Comparison of ENCODE assay signal across 8 cellular contexts in genomic region chr22:20132686-20133246, GRCh38. TPM values are rescaled to one million over a fixed set of nuclear protein-coding genes. Genes with fewer than 3 reads are reported as not detected.
DNase-seq lines count a peak whose midpoint lies in the region; ATAC-seq and TF ChIP-seq lines count a peak whose summit lies in the region.

No MANE protein-coding gene starts in this region.

- peaks cover 38% of the 10 kb centered on the region for H3K4me1 Mint-ChIP-seq in activated CD4-positive, alpha-beta T cell treated with anti-CD3 and anti-CD28 coated beads for 36 hours
- peaks cover 12% of the 10 kb centered on the region for H3K4me1 Mint-ChIP-seq in activated naive CD8-positive, alpha-beta T cell treated with anti-CD3 and anti-CD28 coated beads, Interleukin-2, amount 10 ng/mL, durations not matched to agents 7 days and 5 days

- intact Hi-C loops in activated CD4-positive, alpha-beta T cell treated with anti-CD3 and anti-CD28 coated beads for 36 hours (cut with DNase I, micrococcal nuclease) = loop anchor here in 1 of 2 experiments (5.0 kb wide), 1 partner anchor 170 kb away; no protein-coding TSS in a partner anchor
- intact Hi-C loops in left lung (cut with DNase I) = no loop called here

- TF ChIP-seq CTCF in left lung (IDR thresholded peaks at IDR 0.05) (no peak), suprapubic skin (IDR thresholded peaks at IDR 0.05) (no peak)

- ATAC-seq in activated CD4-positive, alpha-beta T cell treated with anti-CD3 and anti-CD28 coated beads for 36 hours = no peak
- ATAC-seq in activated naive CD8-positive, alpha-beta T cell treated with anti-CD3 and anti-CD28 coated beads, Interleukin-2, amount 10 ng/mL, durations not matched to agents 7 days and 5 days (ENCODE audit: low read depth) = no peak
- no peak for ATAC-seq in left lung

- H3K36me3 Mint-ChIP-seq in activated CD4-positive, alpha-beta T cell treated with anti-CD3 and anti-CD28 coated beads for 36 hours (ENCODE audit: low read depth) = peaks cover 5% of the 10 kb centered on the region
- H3K36me3 Mint-ChIP-seq in activated naive CD8-positive, alpha-beta T cell treated with anti-CD3 and anti-CD28 coated beads, Interleukin-2, amount 10 ng/mL, durations not matched to agents 7 days and 5 days = no peaks in the 10 kb centered on the region

- H3K27ac Mint-ChIP-seq in activated CD4-positive, alpha-beta T cell treated with anti-CD3 and anti-CD28 coated beads for 36 hours = peak overlapping the region; percentile 19
- peak overlapping the region; percentile 12 for H3K27ac Mint-ChIP-seq in activated naive CD8-positive, alpha-beta T cell treated with anti-CD3 and anti-CD28 coated beads, Interleukin-2, amount 10 ng/mL, durations not matched to agents 7 days and 5 days

- H3K4me1 ChIP-seq in left lung (peaks cover 22 to 58% of the 10 kb centered on the region in 2 donors), suprapubic skin (peaks cover 68% of the 10 kb centered on the region)

- H3K4me3 Mint-ChIP-seq in activated CD4-positive, alpha-beta T cell treated with anti-CD3 and anti-CD28 coated beads for 36 hours = peak overlapping the region; percentile 71
- peak overlapping the region; percentile 68 for H3K4me3 Mint-ChIP-seq in activated naive CD8-positive, alpha-beta T cell treated with anti-CD3 and anti-CD28 coated beads, Interleukin-2, amount 10 ng/mL, durations not matched to agents 7 days and 5 days

- H3K9me3 Mint-ChIP-seq in activated CD4-positive, alpha-beta T cell treated with anti-CD3 and anti-CD28 coated beads for 36 hours (ENCODE audit: low read depth) = no peaks in the 10 kb centered on the region
- no peaks in the 10 kb centered on the region for H3K9me3 Mint-ChIP-seq in activated naive CD8-positive, alpha-beta T cell treated with anti-CD3 and anti-CD28 coated beads, Interleukin-2, amount 10 ng/mL, durations not matched to agents 7 days and 5 days

- H3K9me3 ChIP-seq in left lung (no peaks in the 10 kb centered on the region), suprapubic skin (no peaks in the 10 kb centered on the region)

- POLR2A ChIA-PET in activated CD4-positive, alpha-beta T cell treated with anti-CD3 and anti-CD28 coated beads for 36 hours (lab: Charles Lee) = no interaction called here
- POLR2A ChIA-PET in activated naive CD8-positive, alpha-beta T cell treated with anti-CD3 and anti-CD28 coated beads, Interleukin-2, amount 10 ng/mL, durations not matched to agents 7 days and 5 days (lab: Charles Lee) = no interaction called here

- DNase-seq in activated CD4-positive, alpha-beta T cell treated with anti-CD3 and anti-CD28 coated beads for 36 hours = no peak
- DNase-seq in activated CD4-positive, alpha-beta T cell treated with anti-CD3 and anti-CD28 coated beads, Interleukin-2, amount 50 U/mL, for 4 hours = no peak
- DNase-seq in activated naive CD8-positive, alpha-beta T cell treated with anti-CD3 and anti-CD28 coated beads, Interleukin-2, amount 10 ng/mL, durations not matched to agents 7 days and 5 days = no peak
- no peak for DNase-seq in left lung
- DNase-seq in suprapubic skin (ENCODE audit: low spot score in 2 of 2) = no peak
- DNase-seq in HCEC 1CT = no peak
- no peak for DNase-seq in NCI-H187 (lab: John Stamatoyannopoulos, UW)
- no peak for DNase-seq in stimulated activated CD4-positive, alpha-beta T cell treated with anti-CD3 and anti-CD28 coated beads, Interleukin-2, amount 100 ng/mL, for 48 hours

- CTCF ChIA-PET in activated CD4-positive, alpha-beta T cell treated with anti-CD3 and anti-CD28 coated beads for 36 hours (lab: Charles Lee) = no interaction called here

- H3K27me3 Mint-ChIP-seq in activated CD4-positive, alpha-beta T cell treated with anti-CD3 and anti-CD28 coated beads for 36 hours = no peaks in the 10 kb centered on the region
- no peaks in the 10 kb centered on the region for H3K27me3 Mint-ChIP-seq in activated naive CD8-positive, alpha-beta T cell treated with anti-CD3 and anti-CD28 coated beads, Interleukin-2, amount 10 ng/mL, durations not matched to agents 7 days and 5 days

- H3K4me3 ChIP-seq in left lung (peak overlapping the region; percentile 82 to 94), suprapubic skin (peak overlapping the region; percentile 98)

- WGBS in suprapubic skin = no CpG with 5 or more reads among the region's 16 CpGs

- no peak for TF ChIP-seq POLR2A in suprapubic skin (IDR thresholded peaks at IDR 0.05)

- H3K27me3 ChIP-seq in left lung (no peaks in the 10 kb centered on the region), suprapubic skin (no peaks in the 10 kb centered on the region)

- H3K27ac ChIP-seq in left lung = no peak overlapping the region
- H3K27ac ChIP-seq in suprapubic skin = no peak overlapping the region

- peaks cover 0 to 4% of the 10 kb centered on the region in 2 donors for H3K36me3 ChIP-seq in left lung
- peaks cover 2% of the 10 kb centered on the region for H3K36me3 ChIP-seq in suprapubic skin

- no peak for TF ChIP-seq EP300 in suprapubic skin (IDR thresholded peaks at IDR 0.05)

RNA-seq across cellular contexts. Expression of gene ZDHHC8, which starts 1.2 kb away (rescaled TPM):
- total RNA-seq in activated CD4-positive, alpha-beta T cell treated with anti-CD3 and anti-CD28 coated beads for 36 hours = 10 to 100 TPM; 47.7 to 49.8 TPM
- 10 to 100 TPM; 64.1 to 66.9 TPM for total RNA-seq in activated naive CD8-positive, alpha-beta T cell treated with anti-CD3 and anti-CD28 coated beads, Interleukin-2, amount 10 ng/mL, durations not matched to agents 7 days and 5 days
- total RNA-seq in left lung = 10 to 100 TPM; 63.0 to 81.8 TPM
- total RNA-seq in suprapubic skin = 10 to 100 TPM; 26.0 to 64.2 (median 34.9) TPM

RNA-seq across cellular contexts. Expression of gene TRMT2A, which starts 15.7 kb away (rescaled TPM):
- 10 to 100 TPM; 84.4 to 85.9 TPM for total RNA-seq in activated CD4-positive, alpha-beta T cell treated with anti-CD3 and anti-CD28 coated beads for 36 hours
- 100 to 1,000 TPM; 107 to 118 TPM for total RNA-seq in activated naive CD8-positive, alpha-beta T cell treated with anti-CD3 and anti-CD28 coated beads, Interleukin-2, amount 10 ng/mL, durations not matched to agents 7 days and 5 days
- total RNA-seq in left lung (10 to 100 TPM; 40.9 to 60.4 TPM), suprapubic skin (10 to 100 TPM; 52.0 to 98.6 (median 55.7) TPM)

RNA-seq across cellular contexts. Expression of gene RANBP1, which starts 16.9 kb away (rescaled TPM):
- total RNA-seq in activated CD4-positive, alpha-beta T cell treated with anti-CD3 and anti-CD28 coated beads for 36 hours = 100 to 1,000 TPM; 402 to 506 TPM
- 100 to 1,000 TPM; 190 to 203 TPM for total RNA-seq in activated naive CD8-positive, alpha-beta T cell treated with anti-CD3 and anti-CD28 coated beads, Interleukin-2, amount 10 ng/mL, durations not matched to agents 7 days and 5 days
- total RNA-seq in left lung (100 to 1,000 TPM in 1 of 2 donors, 10 to 100 TPM in 1; 63.7 to 111 TPM), suprapubic skin (100 to 1,000 TPM; 107 to 150 (median 119) TPM)

RNA-seq across cellular contexts. Expression of gene CCDC188, which starts 18.1 kb away (rescaled TPM):
- not detected for total RNA-seq in activated CD4-positive, alpha-beta T cell treated with anti-CD3 and anti-CD28 coated beads for 36 hours
- total RNA-seq in activated naive CD8-positive, alpha-beta T cell treated with anti-CD3 and anti-CD28 coated beads, Interleukin-2, amount 10 ng/mL, durations not matched to agents 7 days and 5 days = under 1 TPM in 1 of 2 experiments, not detected in 1; 0.51 TPM
- 1 to 10 TPM; 1.1 to 1.4 TPM for total RNA-seq in left lung
- under 1 TPM in 1 of 4 donors, not detected in 3; 0.34 TPM for total RNA-seq in suprapubic skin

RNA-seq across cellular contexts. Expression of gene DGCR8, which starts 52.7 kb away (rescaled TPM):
- 10 to 100 TPM; 31.8 to 32.3 TPM for total RNA-seq in activated CD4-positive, alpha-beta T cell treated with anti-CD3 and anti-CD28 coated beads for 36 hours
- 10 to 100 TPM; 54.3 to 54.5 TPM for total RNA-seq in activated naive CD8-positive, alpha-beta T cell treated with anti-CD3 and anti-CD28 coated beads, Interleukin-2, amount 10 ng/mL, durations not matched to agents 7 days and 5 days
- total RNA-seq in left lung = 10 to 100 TPM; 28.9 to 34.9 TPM
- 10 to 100 TPM; 22.4 to 69.1 (median 38.0) TPM for total RNA-seq in suprapubic skin
